Comparison of ENCODE assay signal across 8 cellular contexts in genomic region chr17:59331129-59331928, GRCh38. TPM values are rescaled to one million over a fixed set of nuclear protein-coding genes. Genes with fewer than 3 reads are reported as not detected.
DNase-seq lines count a peak whose midpoint lies in the region; ATAC-seq and TF ChIP-seq lines count a peak whose summit lies in the region.

YPEL2 (plus strand) TSS chr17:59331655; CDS start chr17:59353410, 21,755 bp downstream.

- TF ChIP-seq CTCF in SK-N-SH (IDR thresholded peaks at IDR 0.05) (no peak), subcutaneous adipose tissue (IDR thresholded peaks at IDR 0.05; ENCODE audit: low read depth) (no peak)

- peak within 1 kb of the TSS; percentile 90 for H3K4me3 Mint-ChIP-seq in activated naive CD4-positive, alpha-beta T cell treated with anti-CD3 and anti-CD28 coated beads, Interleukin-2, amount 50 U/mL, for 24 hours

- TF ChIP-seq EP300 in SK-N-SH (IDR thresholded peaks at IDR 0.05; ENCODE audit: borderline replicate concordance in 1 of 2, low read depth in 1 of 2, low read length in 1 of 2) = peak in 1 of 2 experiments; percentile 79; a peak in 2 of 4 replicates

- peak within 1 kb of the TSS; percentile 91 for H3K4me2 ChIP-seq in SK-N-SH

- TF ChIP-seq RAD21 in SK-N-SH (IDR thresholded peaks at IDR 0.05; ENCODE audit: low read length) = no peak

- peak within 1 kb of the TSS; percentile 91 for H3K27ac Mint-ChIP-seq in activated naive CD4-positive, alpha-beta T cell treated with anti-CD3 and anti-CD28 coated beads, Interleukin-2, amount 50 U/mL, for 24 hours

- no peaks in the 10 kb centered on the region for H3K9me2 ChIP-seq in SK-N-SH

- H3K36me3 ChIP-seq in SK-N-SH (replicated peaks in 1 of 2; ENCODE audit: control insufficient read depth in 1 of 2, insufficient read depth in 2 of 2, low read length in 1 of 2) = no peaks in the 10 kb centered on the region

- peak within 1 kb of the TSS; percentile 78 to 91 for H3K4me3 ChIP-seq in SK-N-SH (ENCODE audit: low read depth in 2 of 2, low read length in 1 of 2)

- CTCF ChIA-PET in SK-N-SH (lab: Yijun Ruan, JAX) = interaction anchor here (1.5 to 18.2 kb wide), 7 partner anchors 8 to 228 kb away, joined by 5 to 569 read pairs (median 14); no protein-coding TSS in a partner anchor

- peaks cover 14% of the 10 kb centered on the region; the same call in 1 of the 2 replicates for H4K20me1 ChIP-seq in SK-N-SH (ENCODE audit: insufficient read depth)

- POLR2A ChIA-PET in SK-N-SH (lab: Yijun Ruan, JAX) = no interaction called here

- H3K79me2 ChIP-seq in SK-N-SH (ENCODE audit: insufficient read depth) = peaks cover 35% of the 10 kb centered on the region

- H3K27me3 Mint-ChIP-seq in activated naive CD4-positive, alpha-beta T cell treated with anti-CD3 and anti-CD28 coated beads, Interleukin-2, amount 50 U/mL, for 24 hours = no peaks in the 10 kb centered on the region

- WGBS in SK-N-SH (ENCODE audit: low lambda C conversion rate) = 5% methylated on average over 7 of the region's 71 CpGs

- peak within 1 kb of the TSS; percentile 90 for H2AFZ ChIP-seq in SK-N-SH (ENCODE audit: low read depth)

- no peaks in the 10 kb centered on the region for H3K36me3 Mint-ChIP-seq in activated naive CD4-positive, alpha-beta T cell treated with anti-CD3 and anti-CD28 coated beads, Interleukin-2, amount 50 U/mL, for 24 hours

- H3K9me3 Mint-ChIP-seq in activated naive CD4-positive, alpha-beta T cell treated with anti-CD3 and anti-CD28 coated beads, Interleukin-2, amount 50 U/mL, for 24 hours = no peaks in the 10 kb centered on the region

- peak; percentile 90 for ATAC-seq in HG02571 (IDR thresholded peaks at IDR 0.05; ENCODE audit: unreplicated experiment)

- peak within 1 kb of the TSS; percentile 58 to 88; a peak in 3 of 4 replicates for H3K27ac ChIP-seq in SK-N-SH (ENCODE audit: low read depth in 2 of 2, low read length in 1 of 2)

- peaks cover 15% of the 10 kb centered on the region for H3F3A ChIP-seq in SK-N-SH (replicated peaks; ENCODE audit: insufficient read depth)

- H3K4me1 Mint-ChIP-seq in activated naive CD4-positive, alpha-beta T cell treated with anti-CD3 and anti-CD28 coated beads, Interleukin-2, amount 50 U/mL, for 24 hours = peaks cover 80% of the 10 kb centered on the region

- no peaks in the 10 kb centered on the region for H3K9me3 ChIP-seq in SK-N-SH

- H3K4me1 ChIP-seq in SK-N-SH (ENCODE audit: control insufficient read depth in 1 of 2, insufficient read depth in 2 of 2, low read depth in 1 of 2, low read length in 1 of 2) = peaks cover 20 to 54% of the 10 kb centered on the region in 2 experiments

- peak within 1 kb of the TSS; percentile 73 for H3K9ac ChIP-seq in SK-N-SH

- DNase-seq in GF-D8 (lab: John Stamatoyannopoulos, UW) = peak; percentile 61
- peak; percentile 92 for DNase-seq in NCI-H1092 treated with DMSO at 0.1 percent for 48 hours (lab: John Stamatoyannopoulos, UW)
- DNase-seq in SK-N-SH = peak; percentile 100
- DNase-seq in globus pallidus (ENCODE audit: low spot score) = peak; percentile 97
- peak; percentile 66 for DNase-seq in non-pigmented ciliary epithelial cell (ENCODE audit: low read depth)

- H3K27me3 ChIP-seq in SK-N-SH (ENCODE audit: insufficient read depth) = no peaks in the 10 kb centered on the region

TF ChIP-seq in SK-N-SH, 30 proteins besides CTCF, POLR2A, EP300 and RAD21:
- TF ChIP-seq PBX3 (IDR thresholded peaks at IDR 0.05) (peak; percentile 100), TEAD4 (IDR thresholded peaks at IDR 0.05; ENCODE audit: borderline replicate concordance, insufficient read depth) (no peak), MAX (IDR thresholded peaks at IDR 0.05; ENCODE audit: low read depth) (no peak; the same call in 1 of the 2 replicates), MXI1 (IDR thresholded peaks at IDR 0.05; ENCODE audit: low read depth, low read length) (peak; percentile 76), SMC3 (IDR thresholded peaks at IDR 0.05; ENCODE audit: low read depth, low read length) (0 out of 2 replicates have a peak, but pooled peaks have one; percentile 7), RFX5 (IDR thresholded peaks at IDR 0.05; ENCODE audit: low read length) (peak; percentile 98), NRF1 (IDR thresholded peaks at IDR 0.05; ENCODE audit: low read depth, low read length) (peak; percentile 49), CHD2 (IDR thresholded peaks at IDR 0.05; ENCODE audit: low read length, partially characterized antibody) (peak; percentile 76), TAF1 (IDR thresholded peaks at IDR 0.05; ENCODE audit: borderline replicate concordance, low read depth, low read length) (no peak; the same call in 1 of the 2 replicates), FOXM1 (IDR thresholded peaks at IDR 0.05; ENCODE audit: low read depth) (no peak), NFIC (IDR thresholded peaks at IDR 0.05; ENCODE audit: borderline replicate concordance) (no peak), EZH2phosphoT487 (IDR thresholded peaks at IDR 0.05; ENCODE audit: borderline replicate concordance, low read depth) (no peak), IRF3 (IDR thresholded peaks at IDR 0.05; ENCODE audit: low read depth, low read length) (peak; percentile 82), JUND (IDR thresholded peaks at IDR 0.05) (no peak), REST (IDR thresholded peaks at IDR 0.05; ENCODE audit: low read depth, low read length) (no peak), SIN3A (IDR thresholded peaks at IDR 0.05; ENCODE audit: borderline replicate concordance, low read depth, low read length) (peak; percentile 86; the same call in 1 of the 2 replicates)

RNA-seq across cellular contexts. Expression of gene YPEL2, which starts in this region (rescaled TPM):
- polyA plus RNA-seq in SK-N-SH (2012; rRNA removed) = 3.2 and 5.5 TPM in 2 replicates
- 4.7 and 5.4 TPM in 2 replicates for polyA plus RNA-seq in SK-N-SH (2012; cell fraction: cytosol; rRNA removed)
- polyA plus RNA-seq in SK-N-SH (2012; cell fraction: nucleus; rRNA removed) = 5.5 and 10.2 TPM in 2 replicates
- total RNA-seq in subcutaneous adipose tissue = 10 to 100 TPM; 55.2 to 65.4 (median 56.1) TPM

Comparison
In these comparisons a context has a peak if more than half of its experiments do, and no peak if none do; other contexts are left out.
1. Peak in every context shown above with its lines: DNase-seq, ATAC-seq, H3K4me3 ChIP-seq and H3K27ac ChIP-seq.